Comparison of ENCODE assay signal across 12 cellular contexts in genomic region chr1:38476111-38476783, GRCh38.
A peak's percentile ranks its signal among the peaks of the same experiment; 100 is the strongest.
DNase-seq lines count a peak whose midpoint lies in the region; ATAC-seq and TF ChIP-seq lines count a peak whose summit lies in the region.
"Had no signal": no experiment of that assay in that cellular context is flagged by ENCODE, and none has a peak within 500 bp of the region (broad histone marks: within the 10 kb centered on the region; RNA-seq: fewer than 3 reads in every experiment).

No MANE protein-coding gene starts in this region.

- no peaks in the 10 kb centered on the region for H3K27me3 Mint-ChIP-seq in stimulated activated memory B cell treated with anti-CD40 and anti-IgM and Interleukin-4, amounts not matched to agents 10 μg/mL and 1 μg/mL and 100 μg/mL, for 72 hours

- H3K27ac Mint-ChIP-seq in stimulated activated memory B cell treated with anti-CD40 and anti-IgM and Interleukin-4, amounts not matched to agents 10 μg/mL and 1 μg/mL and 100 μg/mL, for 72 hours, result peak overlapping the region; percentile 100
- H3K27ac Mint-ChIP-seq: activated CD4-positive, alpha-beta T cell treated with anti-CD3 and anti-CD28 coated beads for 36 hours had no signal

- H3K4me3 Mint-ChIP-seq in stimulated activated memory B cell treated with anti-CD40 and anti-IgM and Interleukin-4, amounts not matched to agents 10 μg/mL and 1 μg/mL and 100 μg/mL, for 72 hours, result peak overlapping the region; percentile 88
- H3K4me3 Mint-ChIP-seq: activated CD4-positive, alpha-beta T cell treated with anti-CD3 and anti-CD28 coated beads for 36 hours had no signal

- peaks cover 66% of the 10 kb centered on the region for H3K4me1 Mint-ChIP-seq in stimulated activated memory B cell treated with anti-CD40 and anti-IgM and Interleukin-4, amounts not matched to agents 10 μg/mL and 1 μg/mL and 100 μg/mL, for 72 hours

- ATAC-seq in stimulated activated memory B cell treated with anti-CD40 and anti-IgM and Interleukin-4, amounts not matched to agents 10 μg/mL and 1 μg/mL and 100 μg/mL, for 72 hours, result no peak
- ATAC-seq: A549 had no signal

- no peaks in the 10 kb centered on the region for H3K27me3 ChIP-seq in layer of hippocampus (ENCODE audit: control insufficient read depth, insufficient read depth, low read length)

- DNase-seq in NCI-H748 (lab: John Stamatoyannopoulos, UW; ENCODE audit: unreplicated experiment) (peak; percentile 19), NCI-H748 treated with DMSO at 0.1 percent for 48 hours (lab: John Stamatoyannopoulos, UW) (no peak), astrocyte of the cerebellum (ENCODE audit: low read depth) (no peak), Kasumi-1 (lab: John Stamatoyannopoulos, UW) (no peak), NCI-H510A treated with DMSO at 0.1 percent for 48 hours (lab: John Stamatoyannopoulos, UW) (no peak), 8988T (no peak)
- DNase-seq: activated CD4-positive, alpha-beta T cell treated with anti-CD3 and anti-CD28 coated beads for 36 hours; foreskin fibroblast; NCI-H1105 treated with DMSO at 0.1 percent for 48 hours had no signal

- peaks cover 12% of the 10 kb centered on the region for H3K9me3 Mint-ChIP-seq in stimulated activated memory B cell treated with anti-CD40 and anti-IgM and Interleukin-4, amounts not matched to agents 10 μg/mL and 1 μg/mL and 100 μg/mL, for 72 hours

- H3K36me3 Mint-ChIP-seq in stimulated activated memory B cell treated with anti-CD40 and anti-IgM and Interleukin-4, amounts not matched to agents 10 μg/mL and 1 μg/mL and 100 μg/mL, for 72 hours, result peaks cover 15% of the 10 kb centered on the region

- in situ Hi-C loops in astrocyte of the cerebellum (cut with HindIII; ENCODE audit: low sequenced_read_pairs), result no loop called here

- no peak for TF ChIP-seq CTCF in astrocyte of the cerebellum (IDR thresholded peaks at IDR 0.05; ENCODE audit: low read depth, low read length, missing control alignments)

- H3K4me3 ChIP-seq in astrocyte of the cerebellum (ENCODE audit: low read depth, low read length), result peak overlapping the region; percentile 23
- H3K4me3 ChIP-seq: A549 had no signal

- H3K27ac ChIP-seq in layer of hippocampus (ENCODE audit: low read depth, low read length), result peak overlapping the region; percentile 50
- H3K27ac ChIP-seq: A549 had no signal
